Comparison of ENCODE assay signal across 11 cellular contexts in genomic region chr18:845152-845819, GRCh38. TPM values are rescaled to one million over a fixed set of nuclear protein-coding genes. Genes with fewer than 3 reads are reported as not detected.
DNase-seq lines count a peak whose midpoint lies in the region; ATAC-seq, FAIRE-seq and TF ChIP-seq lines count a peak whose summit lies in the region.
"Had no signal": no experiment of that assay in that cellular context is flagged by ENCODE, and none has a peak within 500 bp of the region (broad histone marks: within the 10 kb centered on the region; RNA-seq: fewer than 3 reads in every experiment).

No MANE protein-coding gene starts in this region.

- no peaks in the 10 kb centered on the region for H3K4me1 ChIP-seq in pancreas

- peak overlapping the region in 2 of 4 donors; percentile 30 to 41 for H3K27ac ChIP-seq in pancreas
- H3K27ac ChIP-seq: coronary artery, SK-N-MC had no signal

- FAIRE-seq in pancreas (lab: Jason Lieb, UNC), result no peak

- WGBS in pancreas, 2 donors, result 28 to 32% methylated on average over 9 of the region's 9 CpGs

- no peaks in the 10 kb centered on the region for H3K4me1 Mint-ChIP-seq in activated T-helper 17 cell treated with anti-CD3 and anti-CD28 coated beads, Interleukin-2, amount 50 U/mL, for 72 hours

- no peak overlapping the region for H3K4me3 ChIP-seq in pancreas
- H3K4me3 ChIP-seq: coronary artery, SK-N-MC had no signal

- H3K4me3 Mint-ChIP-seq in activated T-helper 17 cell treated with anti-CD3 and anti-CD28 coated beads, Interleukin-2, amount 50 U/mL, for 72 hours, result no peak overlapping the region

- H3K27me3 ChIP-seq in pancreas, result no peaks in the 10 kb centered on the region

- H3K9me3 Mint-ChIP-seq in activated T-helper 17 cell treated with anti-CD3 and anti-CD28 coated beads, Interleukin-2, amount 50 U/mL, for 72 hours, result no peaks in the 10 kb centered on the region

- TF ChIP-seq CTCF in pancreas (IDR thresholded peaks at IDR 0.05), result no peak

- no peaks in the 10 kb centered on the region for H3K36me3 ChIP-seq in pancreas

- no peaks in the 10 kb centered on the region for H3K9me3 ChIP-seq in pancreas

- peaks cover 3% of the 10 kb centered on the region for H3K27me3 Mint-ChIP-seq in activated T-helper 17 cell treated with anti-CD3 and anti-CD28 coated beads, Interleukin-2, amount 50 U/mL, for 72 hours

- DNase-seq in GF-D8 (lab: John Stamatoyannopoulos, UW) (peak; percentile 58), RPMI7951 (ENCODE audit: low read depth) (peak; percentile 80), fibroblast of peridontal ligament (ENCODE audit: extremely low read depth) (peak; percentile 95), pancreas (peak in 2 of 6 donors; percentile 18 to 26), NCI-H1417 (lab: John Stamatoyannopoulos, UW) (no peak), iPS-NIHi7 (ENCODE audit: extremely low spot score) (no peak), putamen (ENCODE audit: low spot score) (no peak)
- DNase-seq: NCI-H1048 had no signal

- no peak overlapping the region for H3K27ac Mint-ChIP-seq in activated T-helper 17 cell treated with anti-CD3 and anti-CD28 coated beads, Interleukin-2, amount 50 U/mL, for 72 hours

- peak; percentile 69 to 79 (median 75) for ATAC-seq in pancreas
- ATAC-seq in activated T-helper 17 cell treated with anti-CD3 and anti-CD28 coated beads, Interleukin-2, amount 50 U/mL, for 72 hours (replicated peaks), result no peak

- no peaks in the 10 kb centered on the region for H3K36me3 Mint-ChIP-seq in activated T-helper 17 cell treated with anti-CD3 and anti-CD28 coated beads, Interleukin-2, amount 50 U/mL, for 72 hours (ENCODE audit: low read depth)

- intact Hi-C loops in pancreas (cut with DNase I), result no loop called here

RNA-seq across cellular contexts. Expression of gene YES1, which starts 33.2 kb away (rescaled TPM):
- total RNA-seq in RPMI7951 (2014; rRNA removed; shearing (Covaris generic)), result 69.1 and 93.9 TPM in 2 replicates
- total RNA-seq in pancreas, result 10 to 100 TPM; 28.1 to 35.2 (median 30.7) TPM
- 10 to 100 TPM; 10.7 to 11.4 TPM for polyA plus RNA-seq in pancreas
- 10 to 100 TPM; 12.1 to 22.0 TPM for total RNA-seq in activated T-helper 17 cell treated with anti-CD3 and anti-CD28 coated beads, Interleukin-2, amount 50 U/mL, for 72 hours

RNA-seq across cellular contexts. Expression of gene ADCYAP1, which starts 59.4 kb away (rescaled TPM):
- total RNA-seq in RPMI7951 (2014; rRNA removed; shearing (Covaris generic)), result 0.10 TPM in 1 of 2 replicates, not detected in the other
- 1 to 10 TPM in 5 of 6 donors, under 1 TPM in 1; 0.98 to 8.4 (median 2.0) TPM for total RNA-seq in pancreas
- 10 to 100 TPM in 1 of 2 donors, 1 to 10 TPM in 1; 4.7 to 36.3 TPM for polyA plus RNA-seq in pancreas
- total RNA-seq in activated T-helper 17 cell treated with anti-CD3 and anti-CD28 coated beads, Interleukin-2, amount 50 U/mL, for 72 hours, result not detected

Comparison
In these comparisons a context has a peak if more than half of its experiments do, and no peak if none do; other contexts are left out.
1. DNase-seq: peak in GF-D8 (single experiment), RPMI7951 (single experiment) and fibroblast of peridontal ligament (single experiment); none in NCI-H1417 (0 of 3), iPS-NIHi7 (single experiment) and putamen (single experiment).